Comparison of ENCODE assay signal across 9 cellular contexts in genomic region chr15:48178612-48178931, GRCh38. TPM values are rescaled to one million over a fixed set of nuclear protein-coding genes. Genes with fewer than 3 reads are reported as not detected.
A peak's percentile ranks its signal among the peaks of the same experiment; 100 is the strongest.
DNase-seq lines count a peak whose midpoint lies in the region; ATAC-seq, FAIRE-seq and TF ChIP-seq lines count a peak whose summit lies in the region.
"Had no signal": no experiment of that assay in that cellular context is flagged by ENCODE, and none has a peak within 500 bp of the region (broad histone marks: within the 10 kb centered on the region; RNA-seq: fewer than 3 reads in every experiment).

No MANE protein-coding gene starts in this region.

- H3K9ac ChIP-seq in HepG2 (ENCODE audit: insufficient read depth, low read depth, low read length) (no peak overlapping the region), muscle layer of colon (ENCODE audit: low read length) (no peak overlapping the region)

- TF ChIP-seq POLR2A in HepG2 (IDR thresholded peaks at IDR 0.05; ENCODE audit: insufficient read depth in 1 of 2, low read depth in 2 of 2, low read length in 2 of 2) (no peak), right lobe of liver (IDR thresholded peaks at IDR 0.05) (no peak), breast epithelium (IDR thresholded peaks at IDR 0.05) (no peak)

- DNase-seq in HepG2 (ENCODE audit: low spot score) = no peak
- DNase-seq in right lobe of liver = no peak
- DNase-seq in breast epithelium (ENCODE audit: low spot score in 2 of 2) = no peak
- DNase-seq in iPS-NIHi11 (ENCODE audit: low spot score) = no peak
- DNase-seq in MV-4-11 (lab: John Stamatoyannopoulos, UW) = no peak
- DNase-seq in stimulated activated CD4-positive, alpha-beta T cell treated with anti-CD3 and anti-CD28 coated beads, Interleukin-4, amount 100 ng/mL, for 1 hour = no peak
- no peak for DNase-seq in GM19238 (ENCODE audit: insufficient read length, low spot score)

- no peaks in the 10 kb centered on the region for H4K20me1 ChIP-seq in HepG2 (ENCODE audit: insufficient read depth, low read length)

- WGBS in HepG2 (ENCODE audit: low lambda C conversion rate) = 36% methylated on average over 1 of the region's 1 CpG
- WGBS in right lobe of liver (ENCODE audit: insufficient coverage, low coverage, low lambda C conversion rate, missing lambda C conversion rate) = 62% methylated on average over 1 of the region's 1 CpG

- no peak for ATAC-seq in HepG2
- no peak for ATAC-seq in right lobe of liver

- H3K27ac ChIP-seq in HepG2 (ENCODE audit: extremely low read length, insufficient read depth, low read length) (no peak overlapping the region), right lobe of liver (no peak overlapping the region), breast epithelium (no peak overlapping the region), muscle layer of colon (ENCODE audit: low read depth, low read length) (peak overlapping the region; percentile 82)

- no peak for TF ChIP-seq RAD21 in HepG2 (CRISPR knock-in tag; IDR thresholded peaks at IDR 0.05)

- H3K9me3 ChIP-seq in HepG2 (ENCODE audit: low read length) (no peaks in the 10 kb centered on the region), right lobe of liver (no peaks in the 10 kb centered on the region), breast epithelium (no peaks in the 10 kb centered on the region), muscle layer of colon (ENCODE audit: low read length) (no peaks in the 10 kb centered on the region)

- H3K4me1 ChIP-seq in HepG2 (ENCODE audit: insufficient read depth, low read length) (peaks cover 11% of the 10 kb centered on the region), right lobe of liver (no peaks in the 10 kb centered on the region), breast epithelium (no peaks in the 10 kb centered on the region), muscle layer of colon (ENCODE audit: insufficient read depth, low read length) (peaks cover 4% of the 10 kb centered on the region)

- in situ Hi-C loops in HepG2 (cut with HindIII; ENCODE audit: extremely low pct_ligation_motif_present, low pct_unique_long_range_greater_than_20kb) = no loop called here

- intact Hi-C loops in HepG2 (cut with micrococcal nuclease; ENCODE audit: unreplicated experiment) (no loop called here), right lobe of liver (cut with DNase I) (no loop called here), breast epithelium (cut with DNase I; ENCODE audit: low total_unique reads) (no loop called here)

- POLR2A ChIA-PET in HepG2 (lab: Yijun Ruan, JAX) = no interaction called here

- no peak for TF ChIP-seq CTCF in HepG2 (CRISPR knock-in tag; IDR thresholded peaks at IDR 0.05)
- no peak for TF ChIP-seq CTCF in right lobe of liver (IDR thresholded peaks at IDR 0.05)
- no peak for TF ChIP-seq CTCF in breast epithelium (IDR thresholded peaks at IDR 0.05)

- peaks cover 4% of the 10 kb centered on the region for H3K79me2 ChIP-seq in HepG2 (ENCODE audit: insufficient read depth, low read length)

- H2AFZ ChIP-seq in HepG2 (ENCODE audit: low read length) = no peak overlapping the region

- H3K4me3 ChIP-seq in HepG2 (replicated peaks in 1 of 3; ENCODE audit: insufficient read depth in 1 of 3, low read depth in 2 of 3, low read length in 3 of 3) (peak overlapping the region; percentile 66 to 68 (median 66); a peak in 4 of 6 replicates), right lobe of liver (no peak overlapping the region), breast epithelium (peak overlapping the region; percentile 53 to 83 (median 57)), muscle layer of colon (ENCODE audit: low read depth in 1 of 2, low read length in 2 of 2) (peak overlapping the region; percentile 48 to 78)

- BruUV-seq in HepG2 (replicated peaks; lab: Mats Ljungman, UMichigan) = no TSS peak

- CTCF ChIA-PET in HepG2 (lab: Yijun Ruan, JAX; ENCODE audit: low intra/inter-chr PET ratio, low total read pairs) = no interaction called here

- peak overlapping the region; percentile 54; the same call in 1 of the 2 replicates for H3K4me2 ChIP-seq in HepG2 (ENCODE audit: low read depth, low read length)

- H3K27me3 ChIP-seq in HepG2 (ENCODE audit: control insufficient read depth in 1 of 2, insufficient read depth in 2 of 2, low read length in 2 of 2) (0 out of 5 replicates have a peak, but pooled peaks cover 0 to 4% of the 10 kb centered on the region in 2 experiments), right lobe of liver (peaks cover 0 to 5% of the 10 kb centered on the region in 2 donors), breast epithelium (no peaks in the 10 kb centered on the region), muscle layer of colon (ENCODE audit: control insufficient read depth in 1 of 2, insufficient read depth in 2 of 2, low read length in 2 of 2) (no peaks in the 10 kb centered on the region)

- H3K36me3 ChIP-seq in HepG2 (replicated peaks in 1 of 2; ENCODE audit: control insufficient read depth in 1 of 2, insufficient read depth in 2 of 2, low read length in 2 of 2) (no peaks in the 10 kb centered on the region), right lobe of liver (no peaks in the 10 kb centered on the region), breast epithelium (no peaks in the 10 kb centered on the region), muscle layer of colon (ENCODE audit: insufficient read depth, low read length) (no peaks in the 10 kb centered on the region)

- TF ChIP-seq EP300 in HepG2 (IDR thresholded peaks at IDR 0.05; ENCODE audit: low read depth in 2 of 2, low read length in 2 of 2) (no peak), HepG2 (CRISPR knock-in tag; IDR thresholded peaks at IDR 0.05; ENCODE audit: borderline replicate concordance) (no peak)

- no peak for FAIRE-seq in HepG2 (lab: Jason Lieb, UNC)

RNA-seq across cellular contexts. Expression of gene MYEF2, which starts 0.5 kb away (rescaled TPM):
- total RNA-seq in HepG2 (2016; rRNA removed; fragmentation: Illumina TruSeq; extraction: Trizol) = 9.6 and 10.3 TPM in 2 replicates
- 1.3 and 1.5 TPM in 2 replicates for total RNA-seq in HepG2 (2016; cell fraction: cytosol; rRNA removed; fragmentation: Illumina TruSeq; extraction: Trizol; ENCODE audit: low read depth)
- 9.8 and 10.5 TPM in 2 replicates for total RNA-seq in HepG2 (2016; cell fraction: insoluble cytoplasmic fraction; rRNA removed; fragmentation: Illumina TruSeq; extraction: Trizol)
- 2.8 and 2.9 TPM in 2 replicates for total RNA-seq in HepG2 (2016; cell fraction: membrane; rRNA removed; fragmentation: Illumina TruSeq; extraction: Trizol)
- 20.3 and 22.4 TPM in 2 replicates for total RNA-seq in HepG2 (2016; cell fraction: nucleus; rRNA removed; fragmentation: Illumina TruSeq; extraction: Trizol)
- 10.1 and 10.5 TPM in 2 replicates for polyA plus RNA-seq in HepG2 (2011; rRNA removed)
- 1.1 and 2.7 TPM in 2 replicates for polyA plus RNA-seq in HepG2 (2011; cell fraction: cytosol; rRNA removed)
- 14.4 and 27.1 TPM in 2 replicates for polyA plus RNA-seq in HepG2 (2011; cell fraction: nucleus; rRNA removed)
- 17.6 and 18.9 TPM in 2 replicates for polyA plus RNA-seq in HepG2 (2012)
- 0.48 and 0.97 TPM in 2 replicates for polyA plus RNA-seq in HepG2 (2016; cell fraction: cytosol; fragmentation: Illumina TruSeq; extraction: Trizol; ENCODE audit: low read depth)
- polyA plus RNA-seq in HepG2 (2016; cell fraction: insoluble cytoplasmic fraction; fragmentation: Illumina TruSeq; extraction: Trizol; ENCODE audit: low read depth) = 14.5 and 16.0 TPM in 2 replicates
- polyA plus RNA-seq in HepG2 (2016; cell fraction: membrane; fragmentation: Illumina TruSeq; extraction: Trizol; ENCODE audit: low read depth) = 2.0 and 2.5 TPM in 2 replicates
- polyA plus RNA-seq in HepG2 (2016; cell fraction: nucleus; fragmentation: Illumina TruSeq; extraction: Trizol; ENCODE audit: insufficient read depth, low read depth) = 31.6 and 32.7 TPM in 2 replicates
- 1.1 TPM in 1 of 2 replicates, not detected in the other for polyA minus RNA-seq in HepG2 (2011; rRNA and poly(A)+ RNA removed; ENCODE audit: low replicate concordance)
- 3.6 and 5.5 TPM in 2 replicates for polyA minus RNA-seq in HepG2 (2011; cell fraction: cytosol; rRNA and poly(A)+ RNA removed)
- 48.7 and 49.9 TPM in 2 replicates for polyA minus RNA-seq in HepG2 (2011; cell fraction: nucleus; rRNA and poly(A)+ RNA removed)
- total RNA-seq in right lobe of liver = under 1 TPM; 0.07 to 0.35 (median 0.31) TPM
- 10 to 100 TPM in 2 of 3 donors, 1 to 10 TPM in 1; 4.8 to 29.4 (median 19.3) TPM for total RNA-seq in breast epithelium

RNA-seq across cellular contexts. Expression of gene CTXN2, which starts 12.9 kb away (rescaled TPM):
- total RNA-seq in HepG2 (2016; rRNA removed; fragmentation: Illumina TruSeq; extraction: Trizol) (not detected in 2 replicates), right lobe of liver (not detected), breast epithelium (not detected)
- total RNA-seq in HepG2 (2016; cell fraction: cytosol; rRNA removed; fragmentation: Illumina TruSeq; extraction: Trizol; ENCODE audit: low read depth) = not detected in 2 replicates
- not detected in 2 replicates for total RNA-seq in HepG2 (2016; cell fraction: insoluble cytoplasmic fraction; rRNA removed; fragmentation: Illumina TruSeq; extraction: Trizol)
- total RNA-seq in HepG2 (2016; cell fraction: membrane; rRNA removed; fragmentation: Illumina TruSeq; extraction: Trizol) = 0.07 TPM in 1 of 2 replicates, not detected in the other
- total RNA-seq in HepG2 (2016; cell fraction: nucleus; rRNA removed; fragmentation: Illumina TruSeq; extraction: Trizol) = not detected in 2 replicates
- 0.03 TPM in 1 of 2 replicates, not detected in the other for polyA plus RNA-seq in HepG2 (2011; rRNA removed)
- polyA plus RNA-seq in HepG2 (2011; cell fraction: cytosol; rRNA removed) = not detected in 2 replicates
- polyA plus RNA-seq in HepG2 (2011; cell fraction: nucleus; rRNA removed) = not detected in 2 replicates
- not detected in 2 replicates for polyA plus RNA-seq in HepG2 (2012)
- not detected in 2 replicates for polyA plus RNA-seq in HepG2 (2016; cell fraction: cytosol; fragmentation: Illumina TruSeq; extraction: Trizol; ENCODE audit: low read depth)
- not detected in 2 replicates for polyA plus RNA-seq in HepG2 (2016; cell fraction: insoluble cytoplasmic fraction; fragmentation: Illumina TruSeq; extraction: Trizol; ENCODE audit: low read depth)
- polyA plus RNA-seq in HepG2 (2016; cell fraction: membrane; fragmentation: Illumina TruSeq; extraction: Trizol; ENCODE audit: low read depth) = not detected in 2 replicates
- polyA plus RNA-seq in HepG2 (2016; cell fraction: nucleus; fragmentation: Illumina TruSeq; extraction: Trizol; ENCODE audit: insufficient read depth, low read depth) = not detected in 2 replicates
- not detected in 2 replicates for polyA minus RNA-seq in HepG2 (2011; rRNA and poly(A)+ RNA removed; ENCODE audit: low replicate concordance)
- polyA minus RNA-seq in HepG2 (2011; cell fraction: cytosol; rRNA and poly(A)+ RNA removed) = not detected in 2 replicates
- not detected in 2 replicates for polyA minus RNA-seq in HepG2 (2011; cell fraction: nucleus; rRNA and poly(A)+ RNA removed)
- total RNA-seq: posterior vena cava had no signal

RNA-seq across cellular contexts. Expression of gene SLC12A1, which starts 27.5 kb away (rescaled TPM):
- total RNA-seq in HepG2 (2016; rRNA removed; fragmentation: Illumina TruSeq; extraction: Trizol) (not detected in 2 replicates), right lobe of liver (1 to 10 TPM in 2 of 6 experiments, not detected in 4; 1.2 to 2.1 TPM), breast epithelium (under 1 TPM in 1 of 3 donors, not detected in 2; under 0.01 TPM)
- total RNA-seq in HepG2 (2016; cell fraction: cytosol; rRNA removed; fragmentation: Illumina TruSeq; extraction: Trizol; ENCODE audit: low read depth) = not detected in 2 replicates
- not detected in 2 replicates for total RNA-seq in HepG2 (2016; cell fraction: insoluble cytoplasmic fraction; rRNA removed; fragmentation: Illumina TruSeq; extraction: Trizol)
- not detected in 2 replicates for total RNA-seq in HepG2 (2016; cell fraction: membrane; rRNA removed; fragmentation: Illumina TruSeq; extraction: Trizol)
- total RNA-seq in HepG2 (2016; cell fraction: nucleus; rRNA removed; fragmentation: Illumina TruSeq; extraction: Trizol) = not detected in 2 replicates
- not detected in 2 replicates for polyA plus RNA-seq in HepG2 (2011; rRNA removed)
- not detected in 2 replicates for polyA plus RNA-seq in HepG2 (2011; cell fraction: cytosol; rRNA removed)
- polyA plus RNA-seq in HepG2 (2011; cell fraction: nucleus; rRNA removed) = not detected in 2 replicates
- polyA plus RNA-seq in HepG2 (2012) = not detected in 2 replicates
- polyA plus RNA-seq in HepG2 (2016; cell fraction: cytosol; fragmentation: Illumina TruSeq; extraction: Trizol; ENCODE audit: low read depth) = not detected in 2 replicates
- not detected in 2 replicates for polyA plus RNA-seq in HepG2 (2016; cell fraction: insoluble cytoplasmic fraction; fragmentation: Illumina TruSeq; extraction: Trizol; ENCODE audit: low read depth)
- not detected in 2 replicates for polyA plus RNA-seq in HepG2 (2016; cell fraction: membrane; fragmentation: Illumina TruSeq; extraction: Trizol; ENCODE audit: low read depth)
- not detected in 2 replicates for polyA plus RNA-seq in HepG2 (2016; cell fraction: nucleus; fragmentation: Illumina TruSeq; extraction: Trizol; ENCODE audit: insufficient read depth, low read depth)
- not detected in 2 replicates for polyA minus RNA-seq in HepG2 (2011; rRNA and poly(A)+ RNA removed; ENCODE audit: low replicate concordance)
- polyA minus RNA-seq in HepG2 (2011; cell fraction: cytosol; rRNA and poly(A)+ RNA removed) = not detected in 2 replicates
- not detected in 2 replicates for polyA minus RNA-seq in HepG2 (2011; cell fraction: nucleus; rRNA and poly(A)+ RNA removed)
- total RNA-seq: posterior vena cava had no signal

RNA-seq across cellular contexts. Expression of gene SLC24A5, which starts 57.8 kb away (rescaled TPM):
- total RNA-seq in HepG2 (2016; rRNA removed; fragmentation: Illumina TruSeq; extraction: Trizol) (not detected in 2 replicates), right lobe of liver (not detected), breast epithelium (not detected)
- not detected in 2 replicates for total RNA-seq in HepG2 (2016; cell fraction: cytosol; rRNA removed; fragmentation: Illumina TruSeq; extraction: Trizol; ENCODE audit: low read depth)
- total RNA-seq in HepG2 (2016; cell fraction: insoluble cytoplasmic fraction; rRNA removed; fragmentation: Illumina TruSeq; extraction: Trizol) = not detected in 2 replicates
- total RNA-seq in HepG2 (2016; cell fraction: membrane; rRNA removed; fragmentation: Illumina TruSeq; extraction: Trizol) = not detected in 2 replicates
- not detected in 2 replicates for total RNA-seq in HepG2 (2016; cell fraction: nucleus; rRNA removed; fragmentation: Illumina TruSeq; extraction: Trizol)
- not detected in 2 replicates for polyA plus RNA-seq in HepG2 (2011; rRNA removed)
- polyA plus RNA-seq in HepG2 (2011; cell fraction: cytosol; rRNA removed) = not detected in 2 replicates
- not detected in 2 replicates for polyA plus RNA-seq in HepG2 (2011; cell fraction: nucleus; rRNA removed)
- polyA plus RNA-seq in HepG2 (2012) = not detected in 2 replicates
- polyA plus RNA-seq in HepG2 (2016; cell fraction: cytosol; fragmentation: Illumina TruSeq; extraction: Trizol; ENCODE audit: low read depth) = not detected in 2 replicates
- not detected in 2 replicates for polyA plus RNA-seq in HepG2 (2016; cell fraction: insoluble cytoplasmic fraction; fragmentation: Illumina TruSeq; extraction: Trizol; ENCODE audit: low read depth)
- not detected in 2 replicates for polyA plus RNA-seq in HepG2 (2016; cell fraction: membrane; fragmentation: Illumina TruSeq; extraction: Trizol; ENCODE audit: low read depth)
- not detected in 2 replicates for polyA plus RNA-seq in HepG2 (2016; cell fraction: nucleus; fragmentation: Illumina TruSeq; extraction: Trizol; ENCODE audit: insufficient read depth, low read depth)
- polyA minus RNA-seq in HepG2 (2011; rRNA and poly(A)+ RNA removed; ENCODE audit: low replicate concordance) = not detected in 2 replicates
- not detected in 2 replicates for polyA minus RNA-seq in HepG2 (2011; cell fraction: cytosol; rRNA and poly(A)+ RNA removed)
- 0.37 TPM in 1 of 2 replicates, not detected in the other for polyA minus RNA-seq in HepG2 (2011; cell fraction: nucleus; rRNA and poly(A)+ RNA removed)
- total RNA-seq: posterior vena cava had no signal

Comparison
In these comparisons a context has a peak if more than half of its experiments do, and no peak if none do; other contexts are left out.
1. H3K4me3 ChIP-seq: peak in HepG2 (3 of 3), breast epithelium (3 of 3) and muscle layer of colon (2 of 2); none in right lobe of liver (0 of 3).